9 cellular contexts compared by ENCODE assay signal in the genomic region with DNA sequence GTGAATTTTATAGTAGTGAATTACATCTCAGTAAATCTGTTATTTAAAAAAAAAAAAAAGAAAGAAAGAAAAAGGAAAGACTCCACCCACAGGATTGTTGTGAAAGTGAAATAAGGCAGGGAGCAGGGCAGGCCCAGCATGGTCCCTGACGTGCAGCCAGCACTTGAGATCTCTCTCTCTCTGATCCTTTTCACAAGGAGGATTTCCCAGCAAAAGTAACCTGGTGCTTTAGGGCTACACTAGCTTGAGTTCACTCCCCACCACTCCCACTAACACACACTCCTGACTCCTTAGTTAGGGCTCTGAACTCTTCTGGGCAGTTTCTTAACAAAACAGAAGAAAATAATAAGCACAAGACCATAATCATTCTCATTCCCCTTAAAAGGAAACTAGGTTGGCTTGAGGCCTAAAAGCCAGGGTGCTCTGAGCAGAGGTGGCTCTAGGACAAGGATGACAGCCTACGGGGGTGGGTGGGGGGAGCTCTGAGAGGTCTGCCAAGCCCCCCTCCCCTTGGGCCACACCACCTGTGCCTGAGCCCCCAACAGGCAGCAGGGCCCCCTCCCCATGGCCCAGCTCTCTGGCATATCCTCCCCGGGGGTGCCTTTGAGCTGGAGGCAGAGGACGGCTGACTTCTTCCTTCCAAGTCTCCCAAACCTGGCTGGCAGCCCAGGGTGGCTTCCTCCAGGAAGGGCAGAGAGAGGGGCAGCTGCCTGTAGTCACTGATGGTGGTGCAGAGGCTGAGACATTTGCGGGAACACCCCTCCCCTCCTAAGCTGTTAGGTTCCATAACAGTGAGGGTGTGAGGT. TPM values are rescaled to one million over a fixed set of nuclear protein-coding genes. Genes with fewer than 3 reads are reported as not detected.
DNase-seq lines count a peak whose midpoint lies in the region; ATAC-seq, FAIRE-seq and TF ChIP-seq lines count a peak whose summit lies in the region.
"Had no signal": no experiment of that assay in that cellular context is flagged by ENCODE, and none has a peak within 500 bp of the region (broad histone marks: within the 10 kb centered on the region; RNA-seq: fewer than 3 reads in every experiment).

No MANE protein-coding gene starts in this region.

- H3K4me1 ChIP-seq in stomach = peaks cover 6 to 11% (median 9%) of the 10 kb centered on the region in 4 donors

- H3K27ac ChIP-seq in SK-N-MC (peak overlapping the region; percentile 79; the same call in 1 of the 2 replicates), stomach (peak overlapping the region in 4 of 5 donors; percentile 50 to 77 (median 62))

- no peak overlapping the region for H3K27ac Mint-ChIP-seq in activated CD8-positive, alpha-beta memory T cell treated with anti-CD3 and anti-CD28 coated beads, Interleukin-2, amount 10 ng/mL, durations not matched to agents 7 days and 5 days

- CTCF ChIA-PET in activated CD8-positive, alpha-beta memory T cell treated with anti-CD3 and anti-CD28 coated beads, Interleukin-2, amount 10 ng/mL, durations not matched to agents 7 days and 5 days (lab: Charles Lee) = interaction anchor here (0.5 to 1.3 kb wide), 2 partner anchors 133 to 638 kb away, joined by 3 read pairs; no protein-coding TSS in a partner anchor

- no peak overlapping the region for H3K4me3 Mint-ChIP-seq in activated CD8-positive, alpha-beta memory T cell treated with anti-CD3 and anti-CD28 coated beads, Interleukin-2, amount 10 ng/mL, durations not matched to agents 7 days and 5 days

- no peaks in the 10 kb centered on the region for H3K9me3 Mint-ChIP-seq in activated CD8-positive, alpha-beta memory T cell treated with anti-CD3 and anti-CD28 coated beads, Interleukin-2, amount 10 ng/mL, durations not matched to agents 7 days and 5 days (ENCODE audit: low read depth)

- no peak for TF ChIP-seq POLR2A in stomach (IDR thresholded peaks at IDR 0.05)

- WGBS in stomach, 5 donors = 23 to 35% (median 29%) methylated on average over 4 to 5 of the region's 5 CpGs

- FAIRE-seq in GM19239 (lab: Jason Lieb, UNC) = no peak

- H3K9ac ChIP-seq in SK-N-MC (ENCODE audit: insufficient read length) = peak overlapping the region; percentile 51

- H3K27me3 ChIP-seq in stomach = no peaks in the 10 kb centered on the region

- intact Hi-C loops in left ventricle myocardium superior (cut with micrococcal nuclease) (no loop called here), stomach (cut with DNase I; ENCODE audit: low total_unique reads) (no loop called here)

- H3K36me3 ChIP-seq in SK-N-MC (ENCODE audit: insufficient read depth, low read length) (no peaks in the 10 kb centered on the region), stomach (no peaks in the 10 kb centered on the region)

- H3K36me3 Mint-ChIP-seq in activated CD8-positive, alpha-beta memory T cell treated with anti-CD3 and anti-CD28 coated beads, Interleukin-2, amount 10 ng/mL, durations not matched to agents 7 days and 5 days = no peaks in the 10 kb centered on the region

- TF ChIP-seq CTCF in stomach (IDR thresholded peaks at IDR 0.05) = no peak

- peaks cover 3% of the 10 kb centered on the region for H3K4me1 Mint-ChIP-seq in activated CD8-positive, alpha-beta memory T cell treated with anti-CD3 and anti-CD28 coated beads, Interleukin-2, amount 10 ng/mL, durations not matched to agents 7 days and 5 days

- peaks cover 26% of the 10 kb centered on the region for H3K27me3 Mint-ChIP-seq in activated CD8-positive, alpha-beta memory T cell treated with anti-CD3 and anti-CD28 coated beads, Interleukin-2, amount 10 ng/mL, durations not matched to agents 7 days and 5 days

- no peak for TF ChIP-seq EP300 in stomach (IDR thresholded peaks at IDR 0.05)

- peak; percentile 42 for DNase-seq in GM19239 (ENCODE audit: insufficient read length, low spot score)
- no peak for DNase-seq in SK-N-MC (ENCODE audit: low read depth, low spot score)
- peak; percentile 61 for DNase-seq in left ventricle myocardium superior
- DNase-seq in stomach = peak; percentile 29
- no peak for DNase-seq in C1 segment of cervical spinal cord (lab: John Stamatoyannopoulos, UW)
- DNase-seq in amygdala (lab: John Stamatoyannopoulos, UW) = no peak
- no peak for DNase-seq in activated CD8-positive, alpha-beta memory T cell treated with anti-CD3 and anti-CD28 coated beads, Interleukin-2, amount 10 ng/mL, durations not matched to agents 7 days and 5 days
- DNase-seq in stimulated activated CD4-positive, alpha-beta T cell treated with anti-CD3 and anti-CD28 coated beads, Interleukin-4, amount 100 ng/mL, for 24 hours = no peak

- H3K9me3 ChIP-seq in SK-N-MC (ENCODE audit: low read depth, low read length) = no peaks in the 10 kb centered on the region
- H3K9me3 ChIP-seq in stomach = no peaks in the 10 kb centered on the region

- no peak overlapping the region for H3K4me3 ChIP-seq in SK-N-MC
- no peak overlapping the region for H3K4me3 ChIP-seq in stomach

- peak; percentile 75 for ATAC-seq in left ventricle myocardium superior
- no peak for ATAC-seq in activated CD8-positive, alpha-beta memory T cell treated with anti-CD3 and anti-CD28 coated beads, Interleukin-2, amount 10 ng/mL, durations not matched to agents 7 days and 5 days

RNA-seq across cellular contexts. Expression of gene TMEM40, which starts 0.8 kb away (rescaled TPM):
- 2.8 TPM for total RNA-seq in left ventricle myocardium superior
- total RNA-seq in stomach = not detected
- 100 to 1,000 TPM in 1 of 3 donors, not detected in 2; 141 TPM for polyA plus RNA-seq in stomach
- not detected for total RNA-seq in activated CD8-positive, alpha-beta memory T cell treated with anti-CD3 and anti-CD28 coated beads, Interleukin-2, amount 10 ng/mL, durations not matched to agents 7 days and 5 days
- total RNA-seq: activated CD8-positive, alpha-beta memory T cell treated with anti-CD3 and anti-CD28 coated beads for 36 hours had no signal

RNA-seq across cellular contexts. Expression of gene CAND2, which starts 38.3 kb away (rescaled TPM):
- total RNA-seq in left ventricle myocardium superior (69.2 TPM), stomach (1 to 10 TPM in 4 of 5 donors, under 1 TPM in 1; under 0.01 to 5.3 (median 4.0) TPM)
- polyA plus RNA-seq in stomach = 1 to 10 TPM; 1.1 to 2.0 (median 1.2) TPM
- total RNA-seq in activated CD8-positive, alpha-beta memory T cell treated with anti-CD3 and anti-CD28 coated beads, Interleukin-2, amount 10 ng/mL, durations not matched to agents 7 days and 5 days = under 1 TPM; 0.05 to 0.09 TPM

Comparison
In these comparisons a context has a peak if more than half of its experiments do, and no peak if none do; other contexts are left out.
1. DNase-seq: peak in GM19239 (single experiment), left ventricle myocardium superior (single experiment) and stomach (single experiment); none in SK-N-MC (single experiment), C1 segment of cervical spinal cord (0 of 14), amygdala (0 of 56), activated CD8-positive, alpha-beta memory T cell treated with anti-CD3 and anti-CD28 coated beads, Interleukin-2, amount 10 ng/mL, durations not matched to agents 7 days and 5 days (single experiment) and stimulated activated CD4-positive, alpha-beta T cell treated with anti-CD3 and anti-CD28 coated beads, Interleukin-4, amount 100 ng/mL, for 24 hours (single experiment).
2. RNA of gene CAND2, which starts 38.3 kb away (total RNA-seq): 69.2 TPM in left ventricle myocardium superior (single experiment); under 0.01 to 5.3 TPM in stomach and 0.05 to 0.09 TPM in activated CD8-positive, alpha-beta memory T cell treated with anti-CD3 and anti-CD28 coated beads, Interleukin-2, amount 10 ng/mL, durations not matched to agents 7 days and 5 days; every median in the first group is over 10 times any median in the second.